ENCODE assay signal across 27 cellular contexts in genomic region chr11:31109446-31109845, GRCh38.
"Had no signal": no experiment of that assay in that cellular context is flagged by ENCODE, and none has a peak within 500 bp of the region (broad histone marks: within the 10 kb centered on the region; RNA-seq: fewer than 3 reads in every experiment).

No MANE protein-coding gene starts in this region.

- H3K4me1 ChIP-seq: esophagus squamous epithelium, gastrocnemius medialis, heart right ventricle, left lung, lower lobe of right lung had no signal

- H3K9me3 ChIP-seq: esophagus squamous epithelium, gastrocnemius medialis, heart right ventricle, left lung, lower lobe of right lung, mucosa of descending colon had no signal

- H3K27ac ChIP-seq: coronary artery, epithelial cell of prostate, esophagus squamous epithelium, gastrocnemius medialis, heart right ventricle, left lung, lower lobe of right lung had no signal

- FAIRE-seq: colon, endometrium, islet of Langerhans, keratinocyte had no signal

- H3K36me3 Mint-ChIP-seq: mesothelial cell of epicardium, naive B cell had no signal

- ATAC-seq: effector memory CD8-positive, alpha-beta T cell; esophagus mucosa; gastrocnemius medialis; heart right ventricle; left cardiac atrium; left lung; left ventricle myocardium superior; lower lobe of right lung; mucosa of descending colon had no signal

- H3K4me3 ChIP-seq: coronary artery, esophagus squamous epithelium, gastrocnemius medialis, heart right ventricle, left lung, lower lobe of right lung, mucosa of descending colon had no signal

- DNase-seq: effector CD8-positive, alpha-beta T cell; effector memory CD8-positive, alpha-beta T cell; endodermal cell; erythroblast; esophagus squamous epithelium; foreskin fibroblast; foreskin melanocyte; gastrocnemius medialis; glutamatergic neuron; head of caudate nucleus; heart right ventricle; hippocampal formation; left cardiac atrium; left lung; left ventricle myocardium superior; lower lobe of right lung; mesenchymal stem cell; mucosa of descending colon; naive B cell had no signal

- H3K36me3 ChIP-seq: esophagus squamous epithelium, gastrocnemius medialis, heart right ventricle, left lung, lower lobe of right lung had no signal

- H3K9me3 Mint-ChIP-seq: endodermal cell, mesothelial cell of epicardium had no signal

- H3K27ac Mint-ChIP-seq: effector memory CD8-positive, alpha-beta T cell; endodermal cell; mesothelial cell of epicardium; naive B cell had no signal

- H3K27me3 ChIP-seq: esophagus squamous epithelium, gastrocnemius medialis, left lung had no signal

- H3K4me1 Mint-ChIP-seq: naive B cell had no signal

- H3K27me3 Mint-ChIP-seq: effector memory CD8-positive, alpha-beta T cell had no signal

- H3K4me3 Mint-ChIP-seq: effector memory CD8-positive, alpha-beta T cell; endodermal cell; mesothelial cell of epicardium; naive B cell had no signal
